Comparison of ENCODE assay signal across 24 cellular contexts in the genomic region with DNA sequence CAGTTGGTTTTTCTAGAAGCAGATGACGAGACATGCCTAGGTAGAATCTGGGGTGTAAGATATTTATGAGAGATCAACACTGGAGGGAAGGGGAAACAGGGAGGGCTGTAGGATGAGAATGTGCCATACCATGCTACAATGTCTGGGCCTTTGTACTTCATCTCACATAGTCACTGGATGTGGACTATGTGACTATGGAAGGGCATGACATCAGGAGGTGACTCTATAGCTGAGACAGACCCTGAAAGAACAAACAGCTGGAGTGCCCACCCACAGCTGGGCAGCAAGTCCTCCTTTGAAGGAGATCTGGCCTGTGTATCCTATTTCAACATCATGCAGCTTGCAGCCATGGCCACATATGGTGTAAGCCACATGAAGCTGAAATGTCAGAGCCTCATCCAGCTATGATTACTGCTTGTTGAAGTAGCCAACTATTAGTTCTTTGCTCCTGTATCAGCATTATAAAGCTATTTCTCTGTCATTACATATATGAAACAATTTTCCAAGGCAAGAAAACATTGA. TPM values are rescaled to one million over a fixed set of nuclear protein-coding genes. Genes with fewer than 3 reads are reported as not detected.
A peak's percentile ranks its signal among the peaks of the same experiment; 100 is the strongest.
DNase-seq lines count a peak whose midpoint lies in the region; TF ChIP-seq lines count a peak whose summit lies in the region.
"Had no signal": no experiment of that assay in that cellular context is flagged by ENCODE, and none has a peak within 500 bp of the region (broad histone marks: within the 10 kb centered on the region; RNA-seq: fewer than 3 reads in every experiment).

No MANE protein-coding gene starts in this region.

- no peak for TF ChIP-seq CTCF in MCF 10A (IDR thresholded peaks at IDR 0.05; ENCODE audit: unreplicated experiment)

- H3K9me3 Mint-ChIP-seq in activated T-helper 2 cell treated with anti-CD3 and anti-CD28 coated beads, Interferon-gamma antibody, Interleukin-2, Interleukin-4, amounts not matched to agents 10 μg/mL and 5 μg/mL and 100 μg/mL, durations not matched to agents 14 hours and 24 hours and 36 hours: peaks cover 4% of the 10 kb centered on the region
- H3K9me3 Mint-ChIP-seq in MCF 10A (ENCODE audit: unreplicated experiment): no peaks in the 10 kb centered on the region

- H3K4me2 ChIP-seq in BLaER1 treated with 17β-estradiol and CSF1 and Interleukin-3, amounts not matched to agents 10 nM and 100 nM: peak overlapping the region; percentile 1 to 83 (median 70); a peak in 20 of 22 replicates
- H3K4me2 ChIP-seq: SK-N-SH had no signal

- POLR2A ChIA-PET in MCF 10A (lab: Yijun Ruan, JAX): interaction anchor here (0.7 to 0.8 kb wide), 2 partner anchors 128 to 1116 kb away, joined by 3 read pairs; no protein-coding TSS in a partner anchor

- H3K27ac ChIP-seq in BLaER1 treated with 17β-estradiol and CSF1 and Interleukin-3, amounts not matched to agents 10 nM and 100 nM: peak overlapping the region in 9 of 11 experiments; percentile 39 to 86 (median 83); a peak in 17 of 22 replicates
- H3K27ac ChIP-seq: cardiac muscle cell, neutrophil, tibial artery, WERI-Rb-1 had no signal

- peak overlapping the region in 7 of 11 experiments; percentile 25 to 70 (median 44); a peak in 10 of 22 replicates for H3K9ac ChIP-seq in BLaER1 treated with 17β-estradiol and CSF1 and Interleukin-3, amounts not matched to agents 10 nM and 100 nM
- H3K9ac ChIP-seq: SK-N-SH had no signal

- intact Hi-C loops in activated T-helper 2 cell treated with anti-CD3 and anti-CD28 coated beads, Interferon-gamma antibody, Interleukin-2, Interleukin-4, amounts not matched to agents 10 μg/mL and 5 μg/mL and 100 μg/mL, durations not matched to agents 14 hours and 24 hours and 36 hours (cut with micrococcal nuclease): no loop called here
- intact Hi-C loops in MCF 10A (cut with micrococcal nuclease): no loop called here

- CTCF ChIA-PET in MCF 10A (lab: Yijun Ruan, JAX): interaction anchor here (0.5 to 1.3 kb wide), 2 partner anchors 35 to 841 kb away, joined by 3 read pairs; no protein-coding TSS in a partner anchor

- peaks cover 14% of the 10 kb centered on the region for H3K36me3 Mint-ChIP-seq in activated T-helper 2 cell treated with anti-CD3 and anti-CD28 coated beads, Interferon-gamma antibody, Interleukin-2, Interleukin-4, amounts not matched to agents 10 μg/mL and 5 μg/mL and 100 μg/mL, durations not matched to agents 14 hours and 24 hours and 36 hours (ENCODE audit: low read depth)
- no peaks in the 10 kb centered on the region for H3K36me3 Mint-ChIP-seq in MCF 10A (ENCODE audit: insufficient read depth, unreplicated experiment)

- H3K27ac Mint-ChIP-seq in activated T-helper 2 cell treated with anti-CD3 and anti-CD28 coated beads, Interferon-gamma antibody, Interleukin-2, Interleukin-4, amounts not matched to agents 10 μg/mL and 5 μg/mL and 100 μg/mL, durations not matched to agents 14 hours and 24 hours and 36 hours: peak overlapping the region; percentile 36
- H3K27ac Mint-ChIP-seq in MCF 10A (ENCODE audit: low read depth, unreplicated experiment): no peak overlapping the region

- DNase-seq in MV-4-11 (lab: John Stamatoyannopoulos, UW): peak; percentile 57
- DNase-seq in activated T-helper 2 cell treated with anti-CD3 and anti-CD28 coated beads, Interferon-gamma antibody, Interleukin-2, Interleukin-4, amounts not matched to agents 10 μg/mL and 5 μg/mL and 100 μg/mL, durations not matched to agents 14 hours and 24 hours and 36 hours (ENCODE audit: low spot score): no peak
- peak; percentile 32 for DNase-seq in myocyte (ENCODE audit: low read depth)
- DNase-seq in effector CD4-positive, alpha-beta T cell: no peak
- no peak for DNase-seq in UCSD-AML1 (lab: John Stamatoyannopoulos, UW; ENCODE audit: unreplicated experiment)
- DNase-seq in NCI-H1417 (lab: John Stamatoyannopoulos, UW): no peak
- no peak for DNase-seq in MCF 10A (ENCODE audit: unreplicated experiment)
- DNase-seq: activated CD4-positive, alpha-beta T cell treated with anti-CD3 and anti-CD28 coated beads, Interleukin-2, amount 50 U/mL, for 4 hours; activated gamma-delta T cell treated with Interleukin-2 at 50 U/mL for 16 hours; activated T-cell treated with anti-CD3 and anti-CD28 coated beads for 4 hours; DND-41; foreskin melanocyte; KG1; mucosa of descending colon; NCI-H2029 treated with DMSO at 0.1 percent for 48 hours; NCI-H446 treated with DMSO at 0.1 percent for 48 hours; SK-N-SH; stimulated activated CD4-positive, alpha-beta T cell treated with anti-CD3 and anti-CD28 coated beads, Interleukin-4, amount 100 ng/mL, for 1 hour; stimulated activated naive CD4-positive, alpha-beta T cell treated with Interleukin-2 at 50 U/mL for 16 hours; tibial artery; WERI-Rb-1 had no signal

- H3K4me3 ChIP-seq in BLaER1 treated with 17β-estradiol and CSF1 and Interleukin-3, amounts not matched to agents 10 nM and 100 nM: no peak overlapping the region
- H3K4me3 ChIP-seq: cardiac muscle cell, mucosa of descending colon, tibial artery had no signal

- no peak overlapping the region for H3K4me3 Mint-ChIP-seq in activated T-helper 2 cell treated with anti-CD3 and anti-CD28 coated beads, Interferon-gamma antibody, Interleukin-2, Interleukin-4, amounts not matched to agents 10 μg/mL and 5 μg/mL and 100 μg/mL, durations not matched to agents 14 hours and 24 hours and 36 hours (ENCODE audit: low read depth)
- no peak overlapping the region for H3K4me3 Mint-ChIP-seq in MCF 10A (ENCODE audit: unreplicated experiment)

- H3K36me3 ChIP-seq in BLaER1 treated with 17β-estradiol and CSF1 and Interleukin-3, amounts not matched to agents 10 nM and 100 nM: no peaks in the 10 kb centered on the region
- H3K36me3 ChIP-seq: cardiac muscle cell, neutrophil, tibial artery, WERI-Rb-1 had no signal

- H3K4me1 Mint-ChIP-seq in activated T-helper 2 cell treated with anti-CD3 and anti-CD28 coated beads, Interferon-gamma antibody, Interleukin-2, Interleukin-4, amounts not matched to agents 10 μg/mL and 5 μg/mL and 100 μg/mL, durations not matched to agents 14 hours and 24 hours and 36 hours (ENCODE audit: low read depth): peaks cover 58% of the 10 kb centered on the region
- no peaks in the 10 kb centered on the region for H3K4me1 Mint-ChIP-seq in MCF 10A (ENCODE audit: insufficient read depth, unreplicated experiment)

- H3K4me1 ChIP-seq in BLaER1 treated with 17β-estradiol and CSF1 and Interleukin-3, amounts not matched to agents 10 nM and 100 nM: peaks cover 31 to 69% (median 51%) of the 10 kb centered on the region in 10 experiments

- H3K27me3 ChIP-seq in BLaER1 treated with 17β-estradiol and CSF1 and Interleukin-3, amounts not matched to agents 10 nM and 100 nM: no peaks in the 10 kb centered on the region
- H3K27me3 ChIP-seq: cardiac muscle cell, neutrophil, tibial artery had no signal

- peaks cover 0 to 7% (median 0%) of the 10 kb centered on the region in 11 experiments; a peak in 3 of 22 replicates for H3K9me3 ChIP-seq in BLaER1 treated with 17β-estradiol and CSF1 and Interleukin-3, amounts not matched to agents 10 nM and 100 nM (replicated peaks in 1 of 11)
- H3K9me3 ChIP-seq: mucosa of descending colon, neutrophil, SK-N-SH, tibial artery had no signal

- H3K27me3 Mint-ChIP-seq in activated T-helper 2 cell treated with anti-CD3 and anti-CD28 coated beads, Interferon-gamma antibody, Interleukin-2, Interleukin-4, amounts not matched to agents 10 μg/mL and 5 μg/mL and 100 μg/mL, durations not matched to agents 14 hours and 24 hours and 36 hours (ENCODE audit: low read depth): no peaks in the 10 kb centered on the region
- no peaks in the 10 kb centered on the region for H3K27me3 Mint-ChIP-seq in MCF 10A (ENCODE audit: insufficient read depth, unreplicated experiment)

- no peaks in the 10 kb centered on the region for H4K20me1 ChIP-seq in BLaER1 treated with 17β-estradiol and CSF1 and Interleukin-3, amounts not matched to agents 10 nM and 100 nM

- no TSS peak for BruUV-seq in MCF 10A (replicated peaks; lab: Mats Ljungman, UMichigan)

RNA-seq across cellular contexts. Expression of a gene that starts 46.2 kb away (rescaled TPM):
- total RNA-seq in activated T-helper 2 cell treated with anti-CD3 and anti-CD28 coated beads, Interferon-gamma antibody, Interleukin-2, Interleukin-4, amounts not matched to agents 10 μg/mL and 5 μg/mL and 100 μg/mL, durations not matched to agents 14 hours and 24 hours and 36 hours: 285 and 294 TPM in 2 replicates
- total RNA-seq in myocyte: 46.5 and 57.2 TPM in 2 replicates
- 19.4 TPM for polyA plus RNA-seq in myocyte (2012)
- 45.0 and 61.0 TPM in 2 replicates for total RNA-seq in MCF 10A (2022)

Comparison
In these comparisons a context has a peak if more than half of its experiments do, and no peak if none do; other contexts are left out.
1. DNase-seq: peak in MV-4-11 (single experiment) and myocyte (single experiment); none in activated T-helper 2 cell treated with anti-CD3 and anti-CD28 coated beads, Interferon-gamma antibody, Interleukin-2, Interleukin-4, amounts not matched to agents 10 μg/mL and 5 μg/mL and 100 μg/mL, durations not matched to agents 14 hours and 24 hours and 36 hours (single experiment), effector CD4-positive, alpha-beta T cell (single experiment), UCSD-AML1 (single experiment), NCI-H1417 (0 of 3) and MCF 10A (single experiment).